ENCODE assay signal across 11 cellular contexts in the genomic region with DNA sequence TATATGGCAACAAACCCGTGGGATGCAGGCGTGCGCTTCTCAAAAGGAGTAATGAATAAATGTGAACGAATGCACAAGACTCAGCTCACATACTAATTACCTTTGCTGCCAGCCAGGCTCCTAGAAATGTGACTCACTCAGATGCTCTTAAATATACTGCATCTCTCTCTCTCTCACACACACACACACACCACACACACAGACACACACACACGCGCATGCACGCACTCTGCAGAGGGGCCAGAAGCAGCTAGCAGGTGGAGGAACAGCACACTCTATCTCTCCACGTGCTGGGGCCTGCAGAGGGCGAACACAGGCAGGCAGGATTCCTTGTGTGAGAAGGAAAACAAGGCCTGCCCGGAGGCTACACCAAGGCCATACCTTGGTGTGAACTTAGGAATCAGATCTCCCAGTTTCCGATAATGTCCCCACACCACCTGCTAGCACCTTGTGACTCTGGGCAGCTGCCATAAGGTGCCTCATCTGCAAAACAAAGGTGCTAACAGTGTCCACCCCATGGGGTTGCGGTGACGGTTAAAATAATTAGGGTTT. TPM values are rescaled to one million over a fixed set of nuclear protein-coding genes. Genes with fewer than 3 reads are reported as not detected.
DNase-seq lines count a peak whose midpoint lies in the region; ATAC-seq and TF ChIP-seq lines count a peak whose summit lies in the region.
"Had no signal": no experiment of that assay in that cellular context is flagged by ENCODE, and none has a peak within 500 bp of the region (broad histone marks: within the 10 kb centered on the region; RNA-seq: fewer than 3 reads in every experiment).

No MANE protein-coding gene starts in this region.

- H3K4me3 ChIP-seq in epithelial cell of esophagus (ENCODE audit: low read length) (no peak overlapping the region), psoas muscle (no peak overlapping the region)

- peak; percentile 25 for TF ChIP-seq CTCF in epithelial cell of esophagus (IDR thresholded peaks at IDR 0.05; ENCODE audit: insufficient read depth, low read depth, low read length, missing control alignments)
- no peak for TF ChIP-seq CTCF in psoas muscle (IDR thresholded peaks at IDR 0.05)

- no peaks in the 10 kb centered on the region for H3K9me3 Mint-ChIP-seq in activated T-cell treated with anti-CD3 and anti-CD28 coated beads, Interleukin-2, amount 50 U/mL, for 4 hours
- H3K9me3 Mint-ChIP-seq: memory B cell had no signal

- intact Hi-C loops in psoas muscle (cut with DNase I), result loop anchor here (5.0 kb wide), 2 partner anchors 37 to 162 kb away; partner anchors contain the start of genes IQCK (in 1 of the 2) and KNOP1 (in 1 of the 2)

- peaks cover 0 to 5% of the 10 kb centered on the region in 2 donors for H3K36me3 ChIP-seq in psoas muscle (ENCODE audit: insufficient read depth in 1 of 2, low read depth in 1 of 2)

- peaks cover 22% of the 10 kb centered on the region for H3K27me3 Mint-ChIP-seq in activated T-cell treated with anti-CD3 and anti-CD28 coated beads, Interleukin-2, amount 50 U/mL, for 4 hours (ENCODE audit: low read depth)

- CTCF ChIA-PET in HEK293T (lab: Yijun Ruan, JAX), result no interaction called here

- POLR2A ChIA-PET in HEK293T (lab: Yijun Ruan, JAX), result no interaction called here

- peak in 3 of 4 donors; percentile 41 to 47 (median 42) for ATAC-seq in psoas muscle
- no peak for ATAC-seq in HG02981 (IDR thresholded peaks at IDR 0.05; ENCODE audit: unreplicated experiment)
- no peak for ATAC-seq in activated T-cell treated with anti-CD3 and anti-CD28 coated beads, Interleukin-2, amount 50 U/mL, for 4 hours

- no peak for DNase-seq in HEK293T (ENCODE audit: extremely low spot score)
- peak; percentile 91 for DNase-seq in NCI-H2227 treated with DMSO at 0.1 percent for 48 hours (lab: John Stamatoyannopoulos, UW)
- peak; percentile 92 for DNase-seq in epithelial cell of esophagus (ENCODE audit: low read depth)
- DNase-seq in psoas muscle, result peak in 1 of 2 donors; percentile 67
- DNase-seq in T1000 (lab: John Stamatoyannopoulos, UW), result no peak
- no peak for DNase-seq in activated T-cell treated with anti-CD3 and anti-CD28 coated beads, Interleukin-2, amount 50 U/mL, for 4 hours
- DNase-seq in activated CD4-positive, CD25-positive, alpha-beta regulatory T cell (lab: John Stamatoyannopoulos, UW), result no peak
- DNase-seq: activated CD4-positive, alpha-beta T cell treated with anti-CD3 and anti-CD28 coated beads, Interleukin-2, amount 50 U/mL, for 48 hours; HCEC 1CT had no signal

- no peaks in the 10 kb centered on the region for H3K27me3 ChIP-seq in psoas muscle (ENCODE audit: insufficient read depth in 3 of 3, low read length in 2 of 3)

- no peaks in the 10 kb centered on the region for H3K36me3 Mint-ChIP-seq in activated T-cell treated with anti-CD3 and anti-CD28 coated beads, Interleukin-2, amount 50 U/mL, for 4 hours (ENCODE audit: insufficient read depth)
- H3K36me3 Mint-ChIP-seq: memory B cell had no signal

- peaks cover 51% of the 10 kb centered on the region for H3K4me1 ChIP-seq in psoas muscle

- peaks cover 7% of the 10 kb centered on the region for H3K4me1 Mint-ChIP-seq in activated T-cell treated with anti-CD3 and anti-CD28 coated beads, Interleukin-2, amount 50 U/mL, for 4 hours (ENCODE audit: low read depth)

- 40 to 58% (median 46%) methylated on average over 13 of the region's 13 CpGs for WGBS in psoas muscle, 3 donors

- H3K27ac ChIP-seq in psoas muscle, result peak overlapping the region; percentile 92

- H3K4me3 Mint-ChIP-seq in activated T-cell treated with anti-CD3 and anti-CD28 coated beads, Interleukin-2, amount 50 U/mL, for 4 hours, result no peak overlapping the region
- H3K4me3 Mint-ChIP-seq: memory B cell had no signal

- H3K9me3 ChIP-seq in psoas muscle, result no peaks in the 10 kb centered on the region

TF ChIP-seq in HEK293T, 16 proteins besides CTCF, POLR2A, EP300 and RAD21:
- TF ChIP-seq L3MBTL2 (conservative IDR thresholded peaks at IDR 0.05) (peak; percentile 28; the same call in 1 of the 2 replicates), ELF4 (IDR thresholded peaks at IDR 0.05) (no peak), ZNF384 (IDR thresholded peaks at IDR 0.05) (no peak), FOXM1 (IDR thresholded peaks at IDR 0.05; ENCODE audit: borderline replicate concordance) (no peak), LEF1 (IDR thresholded peaks at IDR 0.05; ENCODE audit: borderline replicate concordance) (no peak), PKNOX1 (IDR thresholded peaks at IDR 0.05) (no peak), NFRKB (IDR thresholded peaks at IDR 0.05) (no peak)
TF ChIP-seq in HEK293T: peak in this region for 1.

RNA-seq across cellular contexts. Expression of gene GPRC5B, which starts 5.3 kb away (rescaled TPM):
- total RNA-seq in psoas muscle, result 100 to 1,000 TPM in 3 of 4 donors, 10 to 100 TPM in 1; 38.5 to 124 (median 109) TPM
- 10 to 100 TPM; 25.3 to 55.7 (median 50.9) TPM for polyA plus RNA-seq in psoas muscle
- under 1 TPM; 0.27 to 0.66 (median 0.40) TPM for total RNA-seq in activated T-cell treated with anti-CD3 and anti-CD28 coated beads, Interleukin-2, amount 50 U/mL, for 4 hours

Comparison
In these comparisons a context has a peak if more than half of its experiments do, and no peak if none do; other contexts are left out.
1. DNase-seq: peak in NCI-H2227 treated with DMSO at 0.1 percent for 48 hours (single experiment) and epithelial cell of esophagus (single experiment); none in HEK293T (single experiment), T1000 (single experiment), activated T-cell treated with anti-CD3 and anti-CD28 coated beads, Interleukin-2, amount 50 U/mL, for 4 hours (single experiment) and activated CD4-positive, CD25-positive, alpha-beta regulatory T cell (0 of 4).
2. ATAC-seq: peak in psoas muscle (3 of 4); none in HG02981 (single experiment) and activated T-cell treated with anti-CD3 and anti-CD28 coated beads, Interleukin-2, amount 50 U/mL, for 4 hours (0 of 2).
3. RNA of gene GPRC5B, which starts 5.3 kb away (total RNA-seq): 38.5 to 124 TPM in psoas muscle; 0.27 to 0.66 TPM in activated T-cell treated with anti-CD3 and anti-CD28 coated beads, Interleukin-2, amount 50 U/mL, for 4 hours; every median in the first group is over 10 times any median in the second.